In genomic region chr16:12054868-12055267, GRCh38 we compare ENCODE assay signal across 17 cellular contexts.
"Had no signal": no experiment of that assay in that cellular context is flagged by ENCODE, and none has a peak within 500 bp of the region (broad histone marks: within the 10 kb centered on the region; RNA-seq: fewer than 3 reads in every experiment).

No MANE protein-coding gene starts in this region.

- H3K27ac Mint-ChIP-seq: activated T-helper 1 cell treated with anti-CD3 and anti-CD28 coated beads, Interleukin-12 subunit alpha, Interleukin-12 subunit beta, Interleukin-2, Interleukin-4 antibody, amounts not matched to agents 30 ng/mL and 10 ng/mL and 1 ng/mL, durations not matched to agents 14 hours and 24 hours and 36 hours; natural killer cell; stimulated activated effector memory CD8-positive, alpha-beta T cell treated with anti-CD3 and anti-CD28 coated beads, Interleukin-12 subunit alpha, Interleukin-12 subunit beta, amount 100 ng/mL, for 72 hours had no signal

- ATAC-seq: gastroesophageal sphincter; left lung; natural killer cell; psoas muscle; stimulated activated effector memory CD8-positive, alpha-beta T cell treated with anti-CD3 and anti-CD28 coated beads, Interleukin-12 subunit alpha, Interleukin-12 subunit beta, amount 100 ng/mL, for 72 hours had no signal

- H3K9me3 ChIP-seq: gastroesophageal sphincter, left lung, psoas muscle, right lobe of liver, SJSA1, transverse colon had no signal

- H3K4me1 ChIP-seq: gastroesophageal sphincter, psoas muscle, right lobe of liver, SJSA1, transverse colon had no signal

- H3K36me3 ChIP-seq: right lobe of liver, SJSA1, transverse colon had no signal

- H3K27ac ChIP-seq: gastroesophageal sphincter, left lung, psoas muscle, right lobe of liver, SJSA1, transverse colon had no signal

- H3K4me3 Mint-ChIP-seq: activated T-helper 1 cell treated with anti-CD3 and anti-CD28 coated beads, Interleukin-12 subunit alpha, Interleukin-12 subunit beta, Interleukin-2, Interleukin-4 antibody, amounts not matched to agents 30 ng/mL and 10 ng/mL and 1 ng/mL, durations not matched to agents 14 hours and 24 hours and 36 hours; natural killer cell; stimulated activated effector memory CD8-positive, alpha-beta T cell treated with anti-CD3 and anti-CD28 coated beads, Interleukin-12 subunit alpha, Interleukin-12 subunit beta, amount 100 ng/mL, for 72 hours had no signal

- DNase-seq: activated CD4-positive, alpha-beta T cell treated with anti-CD3 and anti-CD28 coated beads for 48 hours; activated CD8-positive, alpha-beta memory T cell treated with anti-CD3 and anti-CD28 coated beads, Interleukin-2, amount 50 U/mL, for 48 hours; central memory CD4-positive, alpha-beta T cell; cortex of kidney; islet precursor cell; mesenchymal stem cell; natural killer cell; psoas muscle; right lobe of liver; stimulated activated CD4-positive, alpha-beta T cell treated with anti-CD3 and anti-CD28 coated beads, Interleukin-2, amount 100 ng/mL, for 24 hours; T-helper 2 cell; transverse colon had no signal

- H3K4me1 Mint-ChIP-seq: stimulated activated effector memory CD8-positive, alpha-beta T cell treated with anti-CD3 and anti-CD28 coated beads, Interleukin-12 subunit alpha, Interleukin-12 subunit beta, amount 100 ng/mL, for 72 hours had no signal

- H3K4me3 ChIP-seq: gastroesophageal sphincter, left lung, psoas muscle, right lobe of liver, SJSA1, transverse colon had no signal

- H3K27me3 ChIP-seq: gastroesophageal sphincter, left lung, right lobe of liver, SJSA1, transverse colon had no signal

- H3K9me3 Mint-ChIP-seq: activated T-helper 1 cell treated with anti-CD3 and anti-CD28 coated beads, Interleukin-12 subunit alpha, Interleukin-12 subunit beta, Interleukin-2, Interleukin-4 antibody, amounts not matched to agents 30 ng/mL and 10 ng/mL and 1 ng/mL, durations not matched to agents 14 hours and 24 hours and 36 hours; natural killer cell; stimulated activated effector memory CD8-positive, alpha-beta T cell treated with anti-CD3 and anti-CD28 coated beads, Interleukin-12 subunit alpha, Interleukin-12 subunit beta, amount 100 ng/mL, for 72 hours had no signal

- H3K36me3 Mint-ChIP-seq: natural killer cell had no signal
